In genomic region chr12:80709811-80710726, GRCh38 we compare ENCODE assay signal across 10 cellular contexts. TPM values are rescaled to one million over a fixed set of nuclear protein-coding genes. Genes with fewer than 3 reads are reported as not detected.
DNase-seq lines count a peak whose midpoint lies in the region; ATAC-seq and TF ChIP-seq lines count a peak whose summit lies in the region.
"Had no signal": no experiment of that assay in that cellular context is flagged by ENCODE, and none has a peak within 500 bp of the region (broad histone marks: within the 10 kb centered on the region; RNA-seq: fewer than 3 reads in every experiment).

No MANE protein-coding gene starts in this region.

- H3K4me3 ChIP-seq in CD4-positive, alpha-beta memory T cell (ENCODE audit: low read length in 2 of 2), result no peak overlapping the region

- POLR2A ChIA-PET in WTC11 (lab: Charles Lee), result no interaction called here
- POLR2A ChIA-PET in CD4-positive, alpha-beta memory T cell (lab: Charles Lee; ENCODE audit: partially characterized antibody), result no interaction called here

- H3K9me3 ChIP-seq in CD4-positive, alpha-beta memory T cell (ENCODE audit: control insufficient read depth in 1 of 2, low read length in 2 of 2), result no peaks in the 10 kb centered on the region

- peak overlapping the region; percentile 65 for H3K4me3 Mint-ChIP-seq in WTC11
- H3K4me3 Mint-ChIP-seq in osteocyte (ENCODE audit: unreplicated experiment), result no peak overlapping the region
- H3K4me3 Mint-ChIP-seq in CD4-positive, alpha-beta memory T cell, result no peak overlapping the region
- H3K4me3 Mint-ChIP-seq: IgD-negative memory B cell had no signal

- no peaks in the 10 kb centered on the region for H3K27me3 ChIP-seq in CD4-positive, alpha-beta memory T cell (ENCODE audit: insufficient read depth, low read length)

- TF ChIP-seq CTCF in WTC11 (IDR thresholded peaks at IDR 0.05) (peak; percentile 58), osteocyte (IDR thresholded peaks at IDR 0.05) (peak; percentile 31)

- no peak overlapping the region for H3K27ac Mint-ChIP-seq in WTC11
- no peak overlapping the region for H3K27ac Mint-ChIP-seq in osteocyte (ENCODE audit: unreplicated experiment)
- H3K27ac Mint-ChIP-seq in CD4-positive, alpha-beta memory T cell, result no peak overlapping the region

- DNase-seq in WTC11 (ENCODE audit: low spot score) (peak; percentile 62), osteocyte (ENCODE audit: extremely low spot score, unreplicated experiment) (no peak), cerebellar cortex (ENCODE audit: low spot score) (no peak), DMS79 treated with DMSO at 0.1 percent for 48 hours (lab: John Stamatoyannopoulos, UW) (no peak)
- no peak for DNase-seq in CD4-positive, alpha-beta memory T cell
- DNase-seq: naive B cell had no signal

- H3K4me1 ChIP-seq in CD4-positive, alpha-beta memory T cell (ENCODE audit: insufficient read depth, low read length), result no peaks in the 10 kb centered on the region

- ATAC-seq in GM19023 (IDR thresholded peaks at IDR 0.05; ENCODE audit: unreplicated experiment) (peak; percentile 48), HG03045 (IDR thresholded peaks at IDR 0.05; ENCODE audit: unreplicated experiment) (peak; percentile 58), WTC11 (peak; percentile 40), GM19467 (IDR thresholded peaks at IDR 0.05; ENCODE audit: unreplicated experiment) (no peak)

- H3K36me3 Mint-ChIP-seq in WTC11 (no peaks in the 10 kb centered on the region), osteocyte (ENCODE audit: unreplicated experiment) (no peaks in the 10 kb centered on the region)
- no peaks in the 10 kb centered on the region for H3K36me3 Mint-ChIP-seq in CD4-positive, alpha-beta memory T cell
- H3K36me3 Mint-ChIP-seq: IgD-negative memory B cell had no signal

- intact Hi-C loops in CD4-positive, alpha-beta memory T cell (cut with micrococcal nuclease), result no loop called here

- H3K9me3 Mint-ChIP-seq in WTC11 (no peaks in the 10 kb centered on the region), osteocyte (ENCODE audit: unreplicated experiment) (no peaks in the 10 kb centered on the region)
- peaks cover 0 to 32% (median 11%) of the 10 kb centered on the region in 8 donors for H3K9me3 Mint-ChIP-seq in CD4-positive, alpha-beta memory T cell

- CTCF ChIA-PET in WTC11 (lab: Charles Lee), result interaction anchor here (0.5 to 2.1 kb wide), 15 partner anchors 8 to 408 kb away, joined by 3 to 19 read pairs (median 4); no protein-coding TSS in a partner anchor
- CTCF ChIA-PET in CD4-positive, alpha-beta memory T cell (lab: Charles Lee; ENCODE audit: partially characterized antibody), result no interaction called here

- H3K4me1 Mint-ChIP-seq in WTC11 (peaks cover 65% of the 10 kb centered on the region), osteocyte (ENCODE audit: unreplicated experiment) (peaks cover 15% of the 10 kb centered on the region)
- peaks cover 0 to 2% (median 0%) of the 10 kb centered on the region in 4 donors for H3K4me1 Mint-ChIP-seq in CD4-positive, alpha-beta memory T cell
- H3K4me1 Mint-ChIP-seq: IgD-negative memory B cell had no signal

- peaks cover 99% of the 10 kb centered on the region for H3K27me3 Mint-ChIP-seq in WTC11 (ENCODE audit: low read depth)
- H3K27me3 Mint-ChIP-seq in osteocyte (ENCODE audit: unreplicated experiment), result peaks cover 6% of the 10 kb centered on the region
- peaks cover 6 to 8% of the 10 kb centered on the region in 2 donors for H3K27me3 Mint-ChIP-seq in CD4-positive, alpha-beta memory T cell

- H3K36me3 ChIP-seq in CD4-positive, alpha-beta memory T cell (ENCODE audit: insufficient read depth, low read length), result no peaks in the 10 kb centered on the region

- H3K27ac ChIP-seq in CD4-positive, alpha-beta memory T cell (ENCODE audit: low read depth, low read length), result no peak overlapping the region

TF ChIP-seq in WTC11, 78 proteins besides CTCF, POLR2A, EP300 and RAD21 (continues in another document):
- TF ChIP-seq IRF2 (CRISPR knock-in tag; IDR thresholded peaks at IDR 0.05; ENCODE audit: borderline replicate concordance, low read depth), result no peak
- TF ChIP-seq ZNF281 (CRISPR knock-in tag; IDR thresholded peaks at IDR 0.05), result no peak
- TF ChIP-seq, protein P1, sequence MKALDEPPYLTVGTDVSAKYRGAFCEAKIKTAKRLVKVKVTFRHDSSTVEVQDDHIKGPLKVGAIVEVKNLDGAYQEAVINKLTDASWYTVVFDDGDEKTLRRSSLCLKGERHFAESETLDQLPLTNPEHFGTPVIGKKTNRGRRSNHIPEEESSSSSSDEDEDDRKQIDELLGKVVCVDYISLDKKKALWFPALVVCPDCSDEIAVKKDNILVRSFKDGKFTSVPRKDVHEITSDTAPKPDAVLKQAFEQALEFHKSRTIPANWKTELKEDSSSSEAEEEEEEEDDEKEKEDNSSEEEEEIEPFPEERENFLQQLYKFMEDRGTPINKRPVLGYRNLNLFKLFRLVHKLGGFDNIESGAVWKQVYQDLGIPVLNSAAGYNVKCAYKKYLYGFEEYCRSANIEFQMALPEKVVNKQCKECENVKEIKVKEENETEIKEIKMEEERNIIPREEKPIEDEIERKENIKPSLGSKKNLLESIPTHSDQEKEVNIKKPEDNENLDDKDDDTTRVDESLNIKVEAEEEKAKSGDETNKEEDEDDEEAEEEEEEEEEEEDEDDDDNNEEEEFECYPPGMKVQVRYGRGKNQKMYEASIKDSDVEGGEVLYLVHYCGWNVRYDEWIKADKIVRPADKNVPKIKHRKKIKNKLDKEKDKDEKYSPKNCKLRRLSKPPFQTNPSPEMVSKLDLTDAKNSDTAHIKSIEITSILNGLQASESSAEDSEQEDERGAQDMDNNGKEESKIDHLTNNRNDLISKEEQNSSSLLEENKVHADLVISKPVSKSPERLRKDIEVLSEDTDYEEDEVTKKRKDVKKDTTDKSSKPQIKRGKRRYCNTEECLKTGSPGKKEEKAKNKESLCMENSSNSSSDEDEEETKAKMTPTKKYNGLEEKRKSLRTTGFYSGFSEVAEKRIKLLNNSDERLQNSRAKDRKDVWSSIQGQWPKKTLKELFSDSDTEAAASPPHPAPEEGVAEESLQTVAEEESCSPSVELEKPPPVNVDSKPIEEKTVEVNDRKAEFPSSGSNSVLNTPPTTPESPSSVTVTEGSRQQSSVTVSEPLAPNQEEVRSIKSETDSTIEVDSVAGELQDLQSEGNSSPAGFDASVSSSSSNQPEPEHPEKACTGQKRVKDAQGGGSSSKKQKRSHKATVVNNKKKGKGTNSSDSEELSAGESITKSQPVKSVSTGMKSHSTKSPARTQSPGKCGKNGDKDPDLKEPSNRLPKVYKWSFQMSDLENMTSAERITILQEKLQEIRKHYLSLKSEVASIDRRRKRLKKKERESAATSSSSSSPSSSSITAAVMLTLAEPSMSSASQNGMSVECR (CRISPR knock-in tag; IDR thresholded peaks at IDR 0.05; ENCODE audit: borderline replicate concordance), result no peak
- TF ChIP-seq CREM (CRISPR knock-in tag; IDR thresholded peaks at IDR 0.05), result no peak
- TF ChIP-seq FOXP4 (CRISPR knock-in tag; IDR thresholded peaks at IDR 0.05), result no peak
- TF ChIP-seq FOXK1 (CRISPR knock-in tag; IDR thresholded peaks at IDR 0.05), result no peak
- no peak for TF ChIP-seq NR3C1 (CRISPR knock-in tag; conservative IDR thresholded peaks at IDR 0.05; ENCODE audit: low read depth)
- TF ChIP-seq MYBL2 (CRISPR knock-in tag; IDR thresholded peaks at IDR 0.05), result no peak
- no peak for TF ChIP-seq RELA (CRISPR knock-in tag; IDR thresholded peaks at IDR 0.05; ENCODE audit: borderline replicate concordance)
- no peak for TF ChIP-seq CREB1 (CRISPR knock-in tag; IDR thresholded peaks at IDR 0.05)
- no peak for TF ChIP-seq EMX1 (CRISPR knock-in tag; IDR thresholded peaks at IDR 0.05)

RNA-seq across cellular contexts. Expression of gene MYF6, which starts 2.6 kb away (rescaled TPM):
- total RNA-seq in WTC11 (2021), result 0.15 to 0.39 TPM in 2 of 3 replicates, not detected in the other
- total RNA-seq in osteocyte, result not detected in 2 replicates
- total RNA-seq in CD4-positive, alpha-beta memory T cell, result not detected
- polyA plus RNA-seq in CD4-positive, alpha-beta memory T cell, result not detected
- polyA plus RNA-seq: IgD-negative memory B cell had no signal

RNA-seq across cellular contexts. Expression of gene MYF5, which starts 6.6 kb away (rescaled TPM):
- total RNA-seq in WTC11 (2021) (not detected in 3 replicates), osteocyte (not detected in 2 replicates)
- not detected for total RNA-seq in CD4-positive, alpha-beta memory T cell
- polyA plus RNA-seq in CD4-positive, alpha-beta memory T cell, result not detected
- polyA plus RNA-seq: IgD-negative memory B cell had no signal
